19 cellular contexts compared by ENCODE assay signal in the genomic region with DNA sequence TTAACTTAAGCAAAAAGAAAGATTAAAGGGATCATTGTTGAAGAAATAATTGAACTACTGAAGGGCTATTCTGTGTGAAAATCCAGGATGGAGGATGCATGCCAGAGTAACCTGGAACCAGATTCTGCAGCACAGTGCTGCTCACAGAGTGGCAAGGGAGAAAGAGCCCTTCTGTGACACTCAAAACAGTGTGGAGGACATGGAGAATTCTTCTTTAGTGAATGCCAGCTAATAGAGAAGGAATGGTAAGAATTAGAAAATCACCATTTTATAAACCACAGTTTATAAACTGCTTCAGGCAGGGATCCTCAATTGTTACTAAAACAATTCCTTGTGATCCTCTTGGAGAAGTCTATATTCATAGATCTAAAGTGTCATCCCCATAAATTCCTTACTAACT.
A peak's percentile ranks its signal among the peaks of the same experiment; 100 is the strongest.
DNase-seq lines count a peak whose midpoint lies in the region; ATAC-seq and TF ChIP-seq lines count a peak whose summit lies in the region.
"Had no signal": no experiment of that assay in that cellular context is flagged by ENCODE, and none has a peak within 500 bp of the region (broad histone marks: within the 10 kb centered on the region; RNA-seq: fewer than 3 reads in every experiment).

No MANE protein-coding gene starts in this region.

- H3K27ac ChIP-seq in smooth muscle cell (ENCODE audit: low read depth), result no peak overlapping the region
- H3K27ac ChIP-seq: BLaER1 had no signal

- no peaks in the 10 kb centered on the region for H3K27me3 Mint-ChIP-seq in mesothelial cell of epicardium (ENCODE audit: low read depth)

- peak overlapping the region; percentile 34 for H3K4me2 ChIP-seq in smooth muscle cell
- H3K4me2 ChIP-seq: BLaER1 had no signal

- no peaks in the 10 kb centered on the region for H3F3A ChIP-seq in smooth muscle cell (ENCODE audit: low read depth)

- H3K9me3 ChIP-seq in smooth muscle cell (replicated peaks; ENCODE audit: low read depth), result no peaks in the 10 kb centered on the region
- H3K9me3 ChIP-seq: BLaER1 had no signal

- no peak overlapping the region for H3K4me3 ChIP-seq in BJ (ENCODE audit: low read depth, low read length)
- no peak overlapping the region for H3K4me3 ChIP-seq in fibroblast of villous mesenchyme (ENCODE audit: low read depth, low read length)
- no peak overlapping the region for H3K4me3 ChIP-seq in smooth muscle cell
- H3K4me3 ChIP-seq: BLaER1 had no signal

- POLR2A ChIA-PET in BJ (lab: Charles Lee), result no interaction called here

- TF ChIP-seq CTCF in BJ (IDR thresholded peaks at IDR 0.05; ENCODE audit: insufficient read depth, low read depth, low read length), result no peak
- TF ChIP-seq CTCF in fibroblast of villous mesenchyme (IDR thresholded peaks at IDR 0.05; ENCODE audit: insufficient read depth, low read depth, low read length), result no peak
- no peak for TF ChIP-seq CTCF in smooth muscle cell (IDR thresholded peaks at IDR 0.05; ENCODE audit: borderline replicate concordance, insufficient read depth, poor library complexity, severe bottlenecking)
- TF ChIP-seq CTCF in mesothelial cell of epicardium (IDR thresholded peaks at IDR 0.05; ENCODE audit: unreplicated experiment), result no peak

- no peaks in the 10 kb centered on the region for H3K27me3 ChIP-seq in BJ (ENCODE audit: control insufficient read depth, insufficient read depth, low read length)
- no peaks in the 10 kb centered on the region for H3K27me3 ChIP-seq in smooth muscle cell (ENCODE audit: low read depth)
- H3K27me3 ChIP-seq: BLaER1 had no signal

- no peaks in the 10 kb centered on the region for H4K20me1 ChIP-seq in smooth muscle cell (ENCODE audit: low read depth)
- H4K20me1 ChIP-seq: BLaER1 had no signal

- H3K79me2 ChIP-seq in smooth muscle cell (ENCODE audit: low read depth), result no peaks in the 10 kb centered on the region

- CTCF ChIA-PET in BJ (lab: Yijun Ruan, JAX), result interaction anchor here (0.6 kb wide), 1 partner anchor 141 kb away, joined by 3 read pairs; no protein-coding TSS in a partner anchor

- no peak for ATAC-seq in GM19328 (IDR thresholded peaks at IDR 0.05; ENCODE audit: unreplicated experiment)
- ATAC-seq: CD8-positive, alpha-beta T cell had no signal

- no peak overlapping the region for H3K9ac ChIP-seq in smooth muscle cell (ENCODE audit: low read depth)
- H3K9ac ChIP-seq: BLaER1 had no signal

- H3K4me1 Mint-ChIP-seq in mesothelial cell of epicardium, result no peaks in the 10 kb centered on the region

- DNase-seq in BJ (ENCODE audit: low read depth) (peak; percentile 16), M059J (ENCODE audit: low read depth) (peak; percentile 49), fibroblast of villous mesenchyme (ENCODE audit: low read depth) (peak; percentile 5), smooth muscle cell (lab: John Stamatoyannopoulos, UW; ENCODE audit: unreplicated experiment) (no peak), NCI-H526 treated with DMSO at 0.1 percent for 48 hours (lab: John Stamatoyannopoulos, UW) (no peak), mesothelial cell of epicardium (ENCODE audit: low spot score in 2 of 2, unreplicated experiment in 2 of 2) (no peak), NCI-H128 (lab: John Stamatoyannopoulos, UW; ENCODE audit: unreplicated experiment) (no peak)
- DNase-seq: CD8-positive, alpha-beta T cell; DMS79; GDM1; H9; NCI-H1417; NCI-H1930; NK-92 treated with Interleukin-12 subunit alpha and Interleukin-12 subunit beta, amount 100 ng/mL, for 24 hours; OCI-M1; RPMI8226; SW 1271 had no signal

- H3K27ac Mint-ChIP-seq in mesothelial cell of epicardium, result no peak overlapping the region
- H3K27ac Mint-ChIP-seq: CD8-positive, alpha-beta T cell; H9 had no signal

- no peak overlapping the region for H2AFZ ChIP-seq in smooth muscle cell (ENCODE audit: low read depth)

- H3K36me3 ChIP-seq in BJ (ENCODE audit: control insufficient read depth, insufficient read depth, low read length) (no peaks in the 10 kb centered on the region), smooth muscle cell (ENCODE audit: low read depth) (no peaks in the 10 kb centered on the region)
- H3K36me3 ChIP-seq: BLaER1 had no signal

- peaks cover 2% of the 10 kb centered on the region for H3K36me3 Mint-ChIP-seq in mesothelial cell of epicardium
- H3K36me3 Mint-ChIP-seq: CD8-positive, alpha-beta T cell had no signal

- peaks cover 15% of the 10 kb centered on the region for H3K9me3 Mint-ChIP-seq in mesothelial cell of epicardium
- H3K9me3 Mint-ChIP-seq: CD8-positive, alpha-beta T cell had no signal

- no peak overlapping the region for H3K4me3 Mint-ChIP-seq in mesothelial cell of epicardium
- H3K4me3 Mint-ChIP-seq: CD8-positive, alpha-beta T cell; H9 had no signal

- no peaks in the 10 kb centered on the region for H3K4me1 ChIP-seq in smooth muscle cell (ENCODE audit: low read depth)
- H3K4me1 ChIP-seq: BLaER1 had no signal

Comparison
In these comparisons a context has a peak if more than half of its experiments do, and no peak if none do; other contexts are left out.
1. DNase-seq: peak in BJ (single experiment), M059J (single experiment) and fibroblast of villous mesenchyme (single experiment); none in smooth muscle cell (single experiment), NCI-H526 treated with DMSO at 0.1 percent for 48 hours (single experiment), mesothelial cell of epicardium (0 of 2) and NCI-H128 (single experiment).